ENCODE assay signal across 1 cellular context in genomic region chr16:89507834-89508590, GRCh38.
TF ChIP-seq lines count a peak whose summit lies in the region.

SPG7 (plus strand) TSS chr16:89508403; CDS start chr16:89508418, 15 bp downstream.

TF ChIP-seq in K562, 482 proteins besides CTCF, POLR2A, EP300 and RAD21 (continued from another document and continues in another):
- TF ChIP-seq ZNF655 (CRISPR knock-in tag; IDR thresholded peaks at IDR 0.05) (no peak), SRSF7 (optimal IDR thresholded peaks at IDR 0.05; ENCODE audit: low read depth, low read length) (no peak), NFE2 (IDR thresholded peaks at IDR 0.05; ENCODE audit: low read depth) (no peak), NR3C1 (CRISPR knock-in tag; IDR thresholded peaks at IDR 0.05) (peak; percentile 64), PHB2 (IDR thresholded peaks at IDR 0.05; ENCODE audit: low read depth) (no peak), ARID1B (IDR thresholded peaks at IDR 0.05) (no peak), MCM2 (IDR thresholded peaks at IDR 0.05; ENCODE audit: low read depth) (no peak), ATF4 (CRISPR knock-in tag; IDR thresholded peaks at IDR 0.05) (no peak), CREB5 (CRISPR knock-in tag; IDR thresholded peaks at IDR 0.05) (no peak), PREB (CRISPR knock-in tag; IDR thresholded peaks at IDR 0.05) (no peak), SFPQ (IDR thresholded peaks at IDR 0.05; ENCODE audit: low read depth, low read length) (no peak), ZNF140 (CRISPR knock-in tag; IDR thresholded peaks at IDR 0.05) (no peak), TCF3 (CRISPR knock-in tag; IDR thresholded peaks at IDR 0.05) (no peak), NCOA1 (IDR thresholded peaks at IDR 0.05; ENCODE audit: low read depth) (no peak), ZNF311 (CRISPR knock-in tag; IDR thresholded peaks at IDR 0.05) (no peak), ZBTB7A (IDR thresholded peaks at IDR 0.05; ENCODE audit: borderline replicate concordance, control insufficient read depth, low read depth, low read length) (peak; percentile 18; the same call in 1 of the 2 replicates), ZNF41 (CRISPR knock-in tag; conservative IDR thresholded peaks at IDR 0.05) (no peak), CCAR2 (IDR thresholded peaks at IDR 0.05; ENCODE audit: low read depth, low read length) (no peak), GATA2 (CRISPR knock-in tag; IDR thresholded peaks at IDR 0.05) (no peak), IRF9 (tag; IDR thresholded peaks at IDR 0.05) (no peak), CEBPG (CRISPR knock-in tag; IDR thresholded peaks at IDR 0.05) (no peak), CEBPG (tag; conservative IDR thresholded peaks at IDR 0.05 in 1 of 2, IDR thresholded peaks at IDR 0.05 in 1 of 2) (no peak), BRD9 (IDR thresholded peaks at IDR 0.05; ENCODE audit: low read depth, partially characterized antibody) (no peak), CBX1 (IDR thresholded peaks at IDR 0.05; ENCODE audit: low read depth) (no peak; the same call in 1 of the 2 replicates), FOXO4 (CRISPR knock-in tag; IDR thresholded peaks at IDR 0.05) (no peak), SIRT6 (IDR thresholded peaks at IDR 0.05; ENCODE audit: low read depth, low read length) (no peak), HIVEP1 (CRISPR knock-in tag; IDR thresholded peaks at IDR 0.05) (no peak), ZNF699 (CRISPR knock-in tag; IDR thresholded peaks at IDR 0.05; ENCODE audit: insufficient replicate concordance) (no peak), ZKSCAN8 (CRISPR knock-in tag; IDR thresholded peaks at IDR 0.05) (no peak), ZNF609 (CRISPR knock-in tag; IDR thresholded peaks at IDR 0.05; ENCODE audit: borderline replicate concordance) (no peak), ZNF316 (IDR thresholded peaks at IDR 0.05) (no peak), NONO (IDR thresholded peaks at IDR 0.05; ENCODE audit: low read depth in 2 of 2, low read length in 1 of 2) (peak in 1 of 2 experiments; percentile 70; a peak in 2 of 4 replicates), BRF2 (IDR thresholded peaks at IDR 0.05; ENCODE audit: borderline replicate concordance, insufficient read depth, insufficient read length) (no peak), KLF6 (CRISPR knock-in tag; IDR thresholded peaks at IDR 0.05; ENCODE audit: borderline replicate concordance) (no peak), ZNF384 (IDR thresholded peaks at IDR 0.05; ENCODE audit: low read depth, low read length) (no peak), FOXJ3 (CRISPR knock-in tag; IDR thresholded peaks at IDR 0.05) (no peak), TRIM24 (IDR thresholded peaks at IDR 0.05) (no peak), HMGN3 (IDR thresholded peaks at IDR 0.05; ENCODE audit: borderline replicate concordance, extremely low read depth, insufficient read length, low read depth, low read length) (peak; percentile 55), TBL1XR1 (IDR thresholded peaks at IDR 0.05; ENCODE audit: low read length in 2 of 2) (0 out of 4 replicates have a peak, but pooled peaks of 1 of the 2 experiments have one; percentile 19), NR0B1 (IDR thresholded peaks at IDR 0.05; ENCODE audit: partially characterized antibody) (no peak), TAF9B (IDR thresholded peaks at IDR 0.05; ENCODE audit: partially characterized antibody) (peak; percentile 26), ZNF165 (CRISPR knock-in tag; IDR thresholded peaks at IDR 0.05; ENCODE audit: borderline replicate concordance) (no peak), SNRNP70 (optimal IDR thresholded peaks at IDR 0.05; ENCODE audit: low read depth, low read length) (no peak), ZNF639 (CRISPR knock-in tag; conservative IDR thresholded peaks at IDR 0.05 in 1 of 2, IDR thresholded peaks at IDR 0.05 in 1 of 2) (peak in 1 of 2 experiments; percentile 78; a peak in 2 of 4 replicates), HMBOX1 (IDR thresholded peaks at IDR 0.05) (no peak)
